In the genomic region with DNA sequence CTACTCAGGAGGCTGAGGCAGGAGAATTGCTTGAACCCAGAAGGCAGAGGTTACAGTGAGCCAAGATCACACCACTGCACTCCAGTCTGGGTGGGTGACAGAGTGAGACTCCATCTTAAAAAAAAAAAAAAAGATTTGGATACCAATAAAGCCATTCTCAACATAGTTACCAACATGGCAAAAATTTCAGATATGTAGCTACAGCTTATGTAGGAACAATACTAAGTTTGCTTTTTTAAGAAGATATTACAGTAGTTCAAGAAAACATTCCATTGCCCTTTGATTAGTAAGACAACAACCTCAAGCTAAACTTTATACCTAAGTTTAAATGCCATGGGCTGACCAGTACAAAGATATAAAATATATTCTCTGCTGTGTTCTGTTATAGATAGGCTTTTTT, we compare ENCODE assay signal across 12 cellular contexts. TPM values are rescaled to one million over a fixed set of nuclear protein-coding genes. Genes with fewer than 3 reads are reported as not detected.
DNase-seq lines count a peak whose midpoint lies in the region; ATAC-seq and TF ChIP-seq lines count a peak whose summit lies in the region.
"Had no signal": no experiment of that assay in that cellular context is flagged by ENCODE, and none has a peak within 500 bp of the region (broad histone marks: within the 10 kb centered on the region; RNA-seq: fewer than 3 reads in every experiment).

No MANE protein-coding gene starts in this region.

- POLR2A ChIA-PET in activated CD8-positive, alpha-beta T cell treated with anti-CD3 and anti-CD28 coated beads for 36 hours (lab: Charles Lee), result no interaction called here

- intact Hi-C loops in stomach (cut with DNase I; ENCODE audit: low total_unique reads), result no loop called here
- intact Hi-C loops in activated CD8-positive, alpha-beta T cell treated with anti-CD3 and anti-CD28 coated beads for 36 hours (cut with micrococcal nuclease), result no loop called here

- H3K4me1 ChIP-seq in iPS-20b (ENCODE audit: insufficient read depth, low read length) (peaks cover 17% of the 10 kb centered on the region), stomach (peaks cover 0 to 45% (median 19%) of the 10 kb centered on the region in 4 donors)

- H3K27me3 ChIP-seq in iPS-20b (ENCODE audit: insufficient read depth, low read length), result no peaks in the 10 kb centered on the region
- no peaks in the 10 kb centered on the region for H3K27me3 ChIP-seq in stomach

- peak overlapping the region; percentile 38 for H3K4me3 ChIP-seq in HFF-Myc (replicated peaks; ENCODE audit: low read depth, low read length)
- H3K4me3 ChIP-seq in cardiac fibroblast (replicated peaks in 1 of 2; ENCODE audit: low read depth in 2 of 2, low read length in 2 of 2), result no peak overlapping the region
- peak overlapping the region; percentile 41; the same call in 1 of the 2 replicates for H3K4me3 ChIP-seq in iPS-20b (ENCODE audit: low read length)
- peak overlapping the region; percentile 7 to 25 (median 17) for H3K4me3 ChIP-seq in stomach

- DNase-seq in HFF-Myc (ENCODE audit: extremely low read depth, low read depth), result no peak
- DNase-seq in cardiac fibroblast (ENCODE audit: low read depth in 2 of 2), result peak; percentile 14 to 41
- no peak for DNase-seq in stomach
- DNase-seq in activated CD8-positive, alpha-beta T cell treated with anti-CD3 and anti-CD28 coated beads for 36 hours, result no peak
- DNase-seq in activated T-cell treated with anti-CD3 and anti-CD28 coated beads for 4 hours, result no peak
- no peak for DNase-seq in NCI-H524 (lab: John Stamatoyannopoulos, UW)
- DNase-seq: activated T-cell treated with anti-CD3 and anti-CD28 coated beads, Interleukin-2, amount 50 U/mL, for 48 hours; CD4-positive, alpha-beta memory T cell; HCEC 1CT; NCI-H446 treated with DMSO at 0.1 percent for 48 hours had no signal

- H3K27me3 Mint-ChIP-seq in activated CD8-positive, alpha-beta T cell treated with anti-CD3 and anti-CD28 coated beads for 36 hours, result no peaks in the 10 kb centered on the region
- H3K27me3 Mint-ChIP-seq: CD4-positive, alpha-beta memory T cell had no signal

- H3K27ac ChIP-seq in iPS-20b (ENCODE audit: low read length) (peak overlapping the region; percentile 40), stomach (peak overlapping the region in 4 of 5 donors; percentile 74 to 85 (median 77))

- H3K9me3 ChIP-seq in iPS-20b (ENCODE audit: insufficient read depth, low read depth, low read length) (no peaks in the 10 kb centered on the region), stomach (no peaks in the 10 kb centered on the region)

- H3K36me3 ChIP-seq in iPS-20b (ENCODE audit: insufficient read depth, low read depth, low read length) (peaks cover 15% of the 10 kb centered on the region), stomach (peaks cover 0 to 23% (median 12%) of the 10 kb centered on the region in 4 donors)

- peaks cover 3% of the 10 kb centered on the region for H3K4me1 Mint-ChIP-seq in activated CD8-positive, alpha-beta T cell treated with anti-CD3 and anti-CD28 coated beads for 36 hours (ENCODE audit: low read depth)

- no peak for TF ChIP-seq EP300 in stomach (IDR thresholded peaks at IDR 0.05)

- no peaks in the 10 kb centered on the region for H3K9me3 Mint-ChIP-seq in activated CD8-positive, alpha-beta T cell treated with anti-CD3 and anti-CD28 coated beads for 36 hours
- H3K9me3 Mint-ChIP-seq: CD4-positive, alpha-beta memory T cell had no signal

- CTCF ChIA-PET in activated CD8-positive, alpha-beta T cell treated with anti-CD3 and anti-CD28 coated beads for 36 hours (lab: Charles Lee), result no interaction called here

- no peak overlapping the region; the same call in 1 of the 2 replicates for H3K9ac ChIP-seq in iPS-20b (ENCODE audit: low read depth, low read length)

- H3K36me3 Mint-ChIP-seq in activated CD8-positive, alpha-beta T cell treated with anti-CD3 and anti-CD28 coated beads for 36 hours (ENCODE audit: low read depth), result peaks cover 5% of the 10 kb centered on the region

- ATAC-seq in activated CD8-positive, alpha-beta T cell treated with anti-CD3 and anti-CD28 coated beads for 36 hours, result no peak
- ATAC-seq in HG03442 (IDR thresholded peaks at IDR 0.05; ENCODE audit: unreplicated experiment), result no peak

- TF ChIP-seq CTCF in HFF-Myc (IDR thresholded peaks at IDR 0.05; ENCODE audit: low read depth, low read length, missing control alignments) (no peak), cardiac fibroblast (IDR thresholded peaks at IDR 0.05; ENCODE audit: low read depth, low read length) (no peak), stomach (IDR thresholded peaks at IDR 0.05) (no peak)
- TF ChIP-seq CTCF in activated CD8-positive, alpha-beta T cell treated with anti-CD3 and anti-CD28 coated beads for 36 hours (IDR thresholded peaks at IDR 0.05), result no peak

- TF ChIP-seq POLR2A in stomach (IDR thresholded peaks at IDR 0.05), result no peak

- H3K4me3 Mint-ChIP-seq in activated CD8-positive, alpha-beta T cell treated with anti-CD3 and anti-CD28 coated beads for 36 hours, result no peak overlapping the region
- H3K4me3 Mint-ChIP-seq: CD4-positive, alpha-beta memory T cell had no signal

- H3K27ac Mint-ChIP-seq in activated CD8-positive, alpha-beta T cell treated with anti-CD3 and anti-CD28 coated beads for 36 hours, result no peak overlapping the region

RNA-seq across cellular contexts. Expression of a gene that starts 34.4 kb away (rescaled TPM):
- total RNA-seq in stomach, result 100 to 1,000 TPM in 1 of 5 donors, 10 to 100 TPM in 4; 40.3 to 238 (median 64.1) TPM
- 10 to 100 TPM in 2 of 3 donors, 1 to 10 TPM in 1; 4.5 to 13.4 (median 11.0) TPM for polyA plus RNA-seq in stomach
- 10 to 100 TPM; 46.4 to 46.6 TPM for total RNA-seq in activated CD8-positive, alpha-beta T cell treated with anti-CD3 and anti-CD28 coated beads for 36 hours

RNA-seq across cellular contexts. Expression of a gene that starts 38.9 kb away (rescaled TPM):
- 10 to 100 TPM; 10.1 to 83.9 (median 61.3) TPM for total RNA-seq in stomach
- polyA plus RNA-seq in stomach, result 10 to 100 TPM; 31.6 to 53.3 (median 47.8) TPM
- 10 to 100 TPM; 31.2 to 33.1 TPM for total RNA-seq in activated CD8-positive, alpha-beta T cell treated with anti-CD3 and anti-CD28 coated beads for 36 hours

Comparison
In these comparisons a context has a peak if more than half of its experiments do, and no peak if none do; other contexts are left out.
1. DNase-seq: peak in cardiac fibroblast (2 of 2); none in HFF-Myc (single experiment), stomach (single experiment), activated CD8-positive, alpha-beta T cell treated with anti-CD3 and anti-CD28 coated beads for 36 hours (single experiment), activated T-cell treated with anti-CD3 and anti-CD28 coated beads for 4 hours (single experiment) and NCI-H524 (0 of 2).
2. H3K4me3 ChIP-seq: peak in HFF-Myc (single experiment), iPS-20b (single experiment) and stomach (4 of 4); none in cardiac fibroblast (0 of 2).